In the genomic region with DNA sequence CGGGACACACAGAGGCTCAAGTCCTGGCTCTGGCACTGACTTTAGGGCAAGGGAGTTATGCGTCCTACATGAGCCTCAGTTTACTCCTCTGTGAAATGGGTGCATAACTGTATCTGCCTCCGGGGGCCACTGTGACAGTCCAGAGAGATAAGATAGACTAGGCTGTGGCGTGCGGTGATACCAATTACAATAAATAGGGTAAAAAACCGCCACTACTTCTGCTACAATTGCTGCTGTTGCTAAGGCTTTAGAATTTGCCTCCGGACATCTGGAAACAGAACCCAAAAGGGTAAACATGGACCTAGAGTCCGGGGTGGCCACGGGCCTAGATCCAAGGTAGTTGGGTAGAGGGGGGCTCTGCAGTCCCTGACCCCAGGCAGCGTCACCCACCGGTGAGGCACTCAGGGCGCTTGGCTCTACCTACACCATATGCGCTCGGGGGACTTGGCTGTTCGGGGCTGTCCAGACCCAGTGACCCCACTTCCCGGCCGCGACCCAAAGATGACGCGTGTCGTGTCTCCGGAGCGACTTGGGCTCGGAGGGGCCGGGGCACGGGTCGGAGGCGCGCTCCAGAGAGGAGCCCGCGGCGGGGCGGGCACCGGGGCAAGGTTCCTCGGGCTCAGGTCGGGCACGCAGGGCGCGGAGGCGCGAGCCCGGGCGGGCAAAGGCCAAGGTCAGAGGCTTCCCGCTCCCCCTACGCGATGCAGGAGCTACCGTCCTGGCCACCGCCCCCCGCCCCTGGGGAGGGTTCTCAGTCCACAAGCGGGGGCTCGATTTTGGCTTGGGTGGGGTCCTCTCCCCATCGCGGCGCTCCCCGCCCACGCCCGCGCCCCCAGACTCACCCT, we compare ENCODE assay signal across 8 cellular contexts. TPM values are rescaled to one million over a fixed set of nuclear protein-coding genes. Genes with fewer than 3 reads are reported as not detected.
DNase-seq lines count a peak whose midpoint lies in the region; ATAC-seq and TF ChIP-seq lines count a peak whose summit lies in the region.

No MANE protein-coding gene starts in this region.

- peaks cover 14% of the 10 kb centered on the region for H3K4me1 Mint-ChIP-seq in activated T-cell treated with anti-CD3 and anti-CD28 coated beads, Interleukin-2, amount 50 U/mL, for 24 hours (ENCODE audit: low read depth)

- ATAC-seq in GM19455 (IDR thresholded peaks at IDR 0.05; ENCODE audit: unreplicated experiment), result peak; percentile 11
- ATAC-seq in heart left ventricle, result peak in 3 of 4 donors; percentile 8 to 43 (median 23)
- ATAC-seq in psoas muscle, result peak; percentile 2 to 29 (median 12)

- DNase-seq in AG08396 (ENCODE audit: low spot score) (peak; percentile 29), heart left ventricle (peak; percentile 40 to 76 (median 60)), psoas muscle (peak; percentile 54 to 79), occipital lobe (lab: John Stamatoyannopoulos, UW) (no peak), SIG-M5 treated with dmso at 0.1 percent for 504 hours (lab: John Stamatoyannopoulos, UW; ENCODE audit: unreplicated experiment) (no peak), NCI-H1105 treated with DMSO at 0.1 percent for 48 hours (lab: John Stamatoyannopoulos, UW) (no peak)
- DNase-seq in activated T-cell treated with anti-CD3 and anti-CD28 coated beads, Interleukin-2, amount 50 U/mL, for 24 hours, result peak; percentile 37

- H3K27me3 Mint-ChIP-seq in activated T-cell treated with anti-CD3 and anti-CD28 coated beads, Interleukin-2, amount 50 U/mL, for 24 hours, result peaks cover 44% of the 10 kb centered on the region

- 6 to 17% (median 9%) methylated on average over 18 to 58 of the region's 58 CpGs for WGBS in heart left ventricle, 4 donors
- 9 to 16% (median 10%) methylated on average over 36 to 58 of the region's 58 CpGs for WGBS in psoas muscle, 3 donors

- no peak for TF ChIP-seq CTCF in heart left ventricle (IDR thresholded peaks at IDR 0.05)
- no peak for TF ChIP-seq CTCF in psoas muscle (IDR thresholded peaks at IDR 0.05)

- no peaks in the 10 kb centered on the region for H3K9me3 ChIP-seq in heart left ventricle
- no peaks in the 10 kb centered on the region for H3K9me3 ChIP-seq in psoas muscle

- no peaks in the 10 kb centered on the region for H3K36me3 Mint-ChIP-seq in activated T-cell treated with anti-CD3 and anti-CD28 coated beads, Interleukin-2, amount 50 U/mL, for 24 hours (ENCODE audit: low read depth)

- H3K4me3 Mint-ChIP-seq in activated T-cell treated with anti-CD3 and anti-CD28 coated beads, Interleukin-2, amount 50 U/mL, for 24 hours, result peak overlapping the region; percentile 53

- TF ChIP-seq POLR2A in heart left ventricle (IDR thresholded peaks at IDR 0.05), result no peak

- H3K27ac Mint-ChIP-seq in activated T-cell treated with anti-CD3 and anti-CD28 coated beads, Interleukin-2, amount 50 U/mL, for 24 hours, result no peak overlapping the region

- intact Hi-C loops in heart left ventricle (cut with DNase I), result loop anchor here in 6 of 10 donors (2.0 to 10.0 kb wide), 8 partner anchors 36 to 148 kb away; no protein-coding TSS in a partner anchor
- intact Hi-C loops in psoas muscle (cut with DNase I), result loop anchor here (5.0 kb wide), 3 partner anchors 56 to 146 kb away; no protein-coding TSS in a partner anchor

- H3K27ac ChIP-seq in heart left ventricle (peak overlapping the region; percentile 87 to 99 (median 96)), psoas muscle (peak overlapping the region; percentile 98)

- H3K4me1 ChIP-seq in heart left ventricle (peaks cover 0 to 35% (median 20%) of the 10 kb centered on the region in 12 donors), psoas muscle (peaks cover 17% of the 10 kb centered on the region)

- peaks cover 0 to 3% (median 0%) of the 10 kb centered on the region in 9 donors for H3K36me3 ChIP-seq in heart left ventricle
- no peaks in the 10 kb centered on the region for H3K36me3 ChIP-seq in psoas muscle (ENCODE audit: insufficient read depth in 1 of 2, low read depth in 1 of 2)

- H3K27me3 ChIP-seq in heart left ventricle (peaks cover 0 to 2% (median 0%) of the 10 kb centered on the region in 9 donors), psoas muscle (ENCODE audit: insufficient read depth in 3 of 3, low read length in 2 of 3) (no peaks in the 10 kb centered on the region)

- no peaks in the 10 kb centered on the region for H3K9me3 Mint-ChIP-seq in activated T-cell treated with anti-CD3 and anti-CD28 coated beads, Interleukin-2, amount 50 U/mL, for 24 hours

- H3K4me3 ChIP-seq in heart left ventricle (peak overlapping the region; percentile 78 to 100 (median 98)), psoas muscle (peak overlapping the region; percentile 98)

RNA-seq across cellular contexts. Expression of a gene that starts 1.0 kb away (rescaled TPM):
- total RNA-seq in heart left ventricle (100 to 1,000 TPM in 5 of 9 donors, 10 to 100 TPM in 4; 73.7 to 221 (median 103) TPM), psoas muscle (10 to 100 TPM; 48.5 to 95.1 (median 66.3) TPM), occipital lobe (84.7 TPM)
- polyA plus RNA-seq in heart left ventricle (10 to 100 TPM; 28.7 to 40.5 TPM), psoas muscle (10 to 100 TPM in 2 of 3 donors, 1 to 10 TPM in 1; 3.7 to 13.7 (median 11.4) TPM)

RNA-seq across cellular contexts. Expression of a gene that starts 55.6 kb away (rescaled TPM):
- 10 to 100 TPM in 3 of 9 donors, 1 to 10 TPM in 6; 6.5 to 15.1 (median 9.1) TPM for total RNA-seq in heart left ventricle
- polyA plus RNA-seq in heart left ventricle, result 10 to 100 TPM in 1 of 2 donors, 1 to 10 TPM in 1; 4.1 to 13.3 TPM
- 1 to 10 TPM; 6.0 to 8.3 (median 6.9) TPM for total RNA-seq in psoas muscle
- polyA plus RNA-seq in psoas muscle, result 10 to 100 TPM in 1 of 3 donors, 1 to 10 TPM in 2; 3.5 to 12.2 (median 5.3) TPM
- 28.7 TPM for total RNA-seq in occipital lobe

Comparison
In these comparisons a context has a peak if more than half of its experiments do, and no peak if none do; other contexts are left out.
1. DNase-seq: peak in AG08396 (single experiment), activated T-cell treated with anti-CD3 and anti-CD28 coated beads, Interleukin-2, amount 50 U/mL, for 24 hours (single experiment), heart left ventricle (5 of 5) and psoas muscle (2 of 2); none in occipital lobe (single experiment), SIG-M5 treated with dmso at 0.1 percent for 504 hours (single experiment) and NCI-H1105 treated with DMSO at 0.1 percent for 48 hours (single experiment).
2. Peak in every context shown above with its lines, with median percentiles within 50 percentile points of each other: ATAC-seq.